ENCODE assay signal across 1 cellular context in genomic region chr3:72015463-72015862, GRCh38.
TF ChIP-seq lines count a peak whose summit lies in the region.

No MANE protein-coding gene starts in this region.

TF ChIP-seq in GM12878, 131 proteins besides CTCF, POLR2A, EP300 and RAD21 (continued from another document):
- TF ChIP-seq BCLAF1 (IDR thresholded peaks at IDR 0.05) (no peak), HSF1 (IDR thresholded peaks at IDR 0.05; ENCODE audit: low read depth, low read length) (no peak), EED (IDR thresholded peaks at IDR 0.05; ENCODE audit: low read depth) (peak; percentile 85), IKZF2 (IDR thresholded peaks at IDR 0.05) (0 out of 4 replicates have a peak, but pooled peaks of 1 of the 2 experiments have one; percentile 49), CREM (IDR thresholded peaks at IDR 0.05; ENCODE audit: low read depth) (peak; percentile 38; the same call in 1 of the 2 replicates), NBN (IDR thresholded peaks at IDR 0.05) (no peak), EGR1 (IDR thresholded peaks at IDR 0.05; ENCODE audit: borderline replicate concordance in 1 of 2, low read depth in 2 of 2, low read length in 2 of 2) (0 out of 3 replicates have a peak, but pooled peaks of 1 of the 2 experiments have one; percentile 24), CEBPZ (IDR thresholded peaks at IDR 0.05; ENCODE audit: low read depth, low read length) (no peak), NFIC (IDR thresholded peaks at IDR 0.05; ENCODE audit: low read depth, low read length) (peak; percentile 75; the same call in 1 of the 2 replicates)
